Comparison of ENCODE assay signal across 1 cellular context in the genomic region with DNA sequence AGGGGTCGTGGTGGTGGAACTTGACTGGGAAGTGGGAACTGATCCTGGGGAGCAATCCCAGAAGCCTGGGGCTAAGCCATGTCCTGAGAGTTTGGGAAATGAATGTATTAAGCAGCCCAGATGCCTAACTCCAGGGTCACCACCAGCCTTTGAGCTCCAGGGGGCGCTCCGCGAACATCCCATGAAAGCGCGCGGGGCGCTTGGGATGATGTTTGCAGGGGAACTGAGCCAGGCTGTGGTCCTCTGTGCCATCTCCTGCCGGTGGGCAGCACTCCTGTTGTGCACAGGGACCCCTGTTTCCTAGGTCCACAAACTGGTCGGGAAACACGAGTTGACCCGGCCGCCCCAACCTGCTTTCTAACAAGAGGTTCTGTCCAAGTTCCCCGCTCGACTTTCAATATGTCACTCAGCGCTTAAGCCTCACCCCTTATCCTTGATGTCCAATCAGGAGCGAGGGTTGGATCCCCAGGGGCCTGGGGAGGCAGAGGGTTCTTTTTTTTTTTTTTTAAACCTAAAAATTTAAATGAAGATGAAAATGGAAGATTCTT.
TF ChIP-seq lines count a peak whose summit lies in the region.

No MANE protein-coding gene starts in this region.

TF ChIP-seq in GM23338, 12 proteins besides CTCF, POLR2A, EP300 and RAD21 (continued from another document):
- TF ChIP-seq, protein P1, sequence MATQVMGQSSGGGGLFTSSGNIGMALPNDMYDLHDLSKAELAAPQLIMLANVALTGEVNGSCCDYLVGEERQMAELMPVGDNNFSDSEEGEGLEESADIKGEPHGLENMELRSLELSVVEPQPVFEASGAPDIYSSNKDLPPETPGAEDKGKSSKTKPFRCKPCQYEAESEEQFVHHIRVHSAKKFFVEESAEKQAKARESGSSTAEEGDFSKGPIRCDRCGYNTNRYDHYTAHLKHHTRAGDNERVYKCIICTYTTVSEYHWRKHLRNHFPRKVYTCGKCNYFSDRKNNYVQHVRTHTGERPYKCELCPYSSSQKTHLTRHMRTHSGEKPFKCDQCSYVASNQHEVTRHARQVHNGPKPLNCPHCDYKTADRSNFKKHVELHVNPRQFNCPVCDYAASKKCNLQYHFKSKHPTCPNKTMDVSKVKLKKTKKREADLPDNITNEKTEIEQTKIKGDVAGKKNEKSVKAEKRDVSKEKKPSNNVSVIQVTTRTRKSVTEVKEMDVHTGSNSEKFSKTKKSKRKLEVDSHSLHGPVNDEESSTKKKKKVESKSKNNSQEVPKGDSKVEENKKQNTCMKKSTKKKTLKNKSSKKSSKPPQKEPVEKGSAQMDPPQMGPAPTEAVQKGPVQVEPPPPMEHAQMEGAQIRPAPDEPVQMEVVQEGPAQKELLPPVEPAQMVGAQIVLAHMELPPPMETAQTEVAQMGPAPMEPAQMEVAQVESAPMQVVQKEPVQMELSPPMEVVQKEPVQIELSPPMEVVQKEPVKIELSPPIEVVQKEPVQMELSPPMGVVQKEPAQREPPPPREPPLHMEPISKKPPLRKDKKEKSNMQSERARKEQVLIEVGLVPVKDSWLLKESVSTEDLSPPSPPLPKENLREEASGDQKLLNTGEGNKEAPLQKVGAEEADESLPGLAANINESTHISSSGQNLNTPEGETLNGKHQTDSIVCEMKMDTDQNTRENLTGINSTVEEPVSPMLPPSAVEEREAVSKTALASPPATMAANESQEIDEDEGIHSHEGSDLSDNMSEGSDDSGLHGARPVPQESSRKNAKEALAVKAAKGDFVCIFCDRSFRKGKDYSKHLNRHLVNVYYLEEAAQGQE (IDR thresholded peaks at IDR 0.05; ENCODE audit: unreplicated experiment) = no peak
TF ChIP-seq in GM23338: peak in this region for 1.
